ENCODE assay signal across 8 cellular contexts in genomic region chr13:20197361-20197834, GRCh38. TPM values are rescaled to one million over a fixed set of nuclear protein-coding genes. Genes with fewer than 3 reads are reported as not detected.
DNase-seq lines count a peak whose midpoint lies in the region; ATAC-seq, FAIRE-seq and TF ChIP-seq lines count a peak whose summit lies in the region.

No MANE protein-coding gene starts in this region.

- TF ChIP-seq POLR2A in upper lobe of left lung (IDR thresholded peaks at IDR 0.05) = no peak
- no peak for TF ChIP-seq POLR2A in GM18505 (IDR thresholded peaks at IDR 0.05; ENCODE audit: borderline replicate concordance, extremely low read depth, insufficient read depth, insufficient read length)

- CTCF ChIA-PET in Caco-2 (lab: Charles Lee) = interaction anchor here (0.6 to 1.4 kb wide), 10 partner anchors 17 to 952 kb away, joined by 3 to 12 read pairs (median 4); no protein-coding TSS in a partner anchor

- WGBS in upper lobe of left lung, 2 donors = 9 to 13% methylated on average over 5 of the region's 5 CpGs

- no peak overlapping the region for H3K27ac Mint-ChIP-seq in Caco-2 (ENCODE audit: unreplicated experiment)

- no peaks in the 10 kb centered on the region for H3K9me3 ChIP-seq in Caco-2
- no peaks in the 10 kb centered on the region for H3K9me3 ChIP-seq in upper lobe of left lung

- peak in 1 of 2 experiments; percentile 17 for DNase-seq in Caco-2
- no peak for DNase-seq in GM19239 (ENCODE audit: insufficient read length, low spot score)
- DNase-seq in NCI-H526 treated with DMSO at 0.1 percent for 48 hours (lab: John Stamatoyannopoulos, UW) = peak; percentile 62
- peak; percentile 37 to 49 for DNase-seq in T47D (ENCODE audit: low read depth in 1 of 2, low spot score in 1 of 2)
- DNase-seq in left lobe of liver (ENCODE audit: low spot score) = no peak
- DNase-seq in upper lobe of left lung = no peak
- no peak for DNase-seq in COLO668 (lab: John Stamatoyannopoulos, UW; ENCODE audit: unreplicated experiment)

- H3K27me3 ChIP-seq in Caco-2 (replicated peaks; ENCODE audit: control insufficient read depth, insufficient read depth, low read length) (peaks cover 1% of the 10 kb centered on the region), upper lobe of left lung (peaks cover 0 to 35% (median 12%) of the 10 kb centered on the region in 4 donors)

- TF ChIP-seq CTCF in Caco-2 (IDR thresholded peaks at IDR 0.05; ENCODE audit: insufficient read depth in 1 of 2, low read depth in 1 of 2, low read length in 1 of 2, severe bottlenecking in 1 of 2, unreplicated experiment in 1 of 2) (peak; percentile 73 to 80), upper lobe of left lung (IDR thresholded peaks at IDR 0.05) (peak in 5 of 6 experiments; percentile 27 to 73 (median 39))

- BruUV-seq in Caco-2 (replicated peaks; lab: Mats Ljungman, UMichigan) = no TSS peak

- H3K36me3 ChIP-seq in Caco-2 (ENCODE audit: control insufficient read depth, insufficient read depth, low read length) = no peaks in the 10 kb centered on the region
- no peaks in the 10 kb centered on the region for H3K36me3 ChIP-seq in upper lobe of left lung

- POLR2A ChIA-PET in Caco-2 (lab: Charles Lee) = no interaction called here

- H3K4me1 ChIP-seq in Caco-2 (peaks cover 8% of the 10 kb centered on the region; the same call in 1 of the 2 replicates), upper lobe of left lung (peaks cover 17 to 21% (median 19%) of the 10 kb centered on the region in 4 donors)

- no peaks in the 10 kb centered on the region for H3K9me3 Mint-ChIP-seq in Caco-2 (ENCODE audit: unreplicated experiment)

- intact Hi-C loops in Caco-2 (cut with micrococcal nuclease; ENCODE audit: unreplicated experiment) = loop anchor here (1.0 kb wide), 1 partner anchor 292 kb away; no protein-coding TSS in a partner anchor

- no peak for TF ChIP-seq EP300 in upper lobe of left lung (IDR thresholded peaks at IDR 0.05)

- ATAC-seq in left lobe of liver (peak; percentile 69), upper lobe of left lung (ENCODE audit: low FRiP score in 2 of 2) (peak in 1 of 2 donors; percentile 72), GM18505 (IDR thresholded peaks at IDR 0.05; ENCODE audit: unreplicated experiment) (no peak)

- no peak overlapping the region for H3K4me3 Mint-ChIP-seq in Caco-2 (ENCODE audit: unreplicated experiment)

- H3K36me3 Mint-ChIP-seq in Caco-2 (ENCODE audit: insufficient read depth, unreplicated experiment) = no peaks in the 10 kb centered on the region

- in situ Hi-C loops in T47D (cut with HindIII; ENCODE audit: low pct_unique_long_range_greater_than_20kb, low sequenced_read_pairs) = loop anchor here (25.0 kb wide), 1 partner anchor 290 kb away; no protein-coding TSS in a partner anchor

- H3K27ac ChIP-seq in upper lobe of left lung = no peak overlapping the region

- FAIRE-seq in GM19239 (lab: Jason Lieb, UNC) = peak; percentile 11

- H3K27me3 Mint-ChIP-seq in Caco-2 (ENCODE audit: insufficient read depth, unreplicated experiment) = peaks cover 35% of the 10 kb centered on the region

- H3K4me3 ChIP-seq in Caco-2 (ENCODE audit: low read depth, low read length) = no peak overlapping the region
- H3K4me3 ChIP-seq in upper lobe of left lung = no peak overlapping the region

- no peaks in the 10 kb centered on the region for H3K4me1 Mint-ChIP-seq in Caco-2 (ENCODE audit: low read depth, unreplicated experiment)

RNA-seq across cellular contexts. Expression of gene GJB2, which starts 4.7 kb away (rescaled TPM):
- total RNA-seq in Caco-2 (2022) (0.58 and 0.75 TPM in 2 replicates), left lobe of liver (30.7 TPM), upper lobe of left lung (1 to 10 TPM in 2 of 6 donors, under 1 TPM in 3, not detected in 1; 0.31 to 1.5 (median 0.76) TPM)

RNA-seq across cellular contexts. Expression of gene GJB6, which starts 34.7 kb away (rescaled TPM):
- total RNA-seq in Caco-2 (2022) (not detected in 2 replicates), left lobe of liver (not detected), upper lobe of left lung (not detected)

RNA-seq across cellular contexts. Expression of gene GJA3, which starts 36.5 kb away (rescaled TPM):
- total RNA-seq in Caco-2 (2022) (0.09 and 0.11 TPM in 2 replicates), left lobe of liver (0.03 TPM), upper lobe of left lung (under 1 TPM in 2 of 6 donors, not detected in 4; 0.07 to 0.10 TPM)

Comparison
In these comparisons a context has a peak if more than half of its experiments do, and no peak if none do; other contexts are left out.
1. DNase-seq: peak in NCI-H526 treated with DMSO at 0.1 percent for 48 hours (single experiment) and T47D (2 of 2); none in GM19239 (single experiment), left lobe of liver (single experiment), upper lobe of left lung (0 of 2) and COLO668 (single experiment).
2. RNA of gene GJB2, which starts 4.7 kb away (total RNA-seq): 30.7 TPM in left lobe of liver (single experiment); 0.31 to 1.5 TPM in upper lobe of left lung and 0.58 to 0.75 TPM in Caco-2; every median in the first group is over 10 times any median in the second.